8 cellular contexts compared by ENCODE assay signal in the genomic region with DNA sequence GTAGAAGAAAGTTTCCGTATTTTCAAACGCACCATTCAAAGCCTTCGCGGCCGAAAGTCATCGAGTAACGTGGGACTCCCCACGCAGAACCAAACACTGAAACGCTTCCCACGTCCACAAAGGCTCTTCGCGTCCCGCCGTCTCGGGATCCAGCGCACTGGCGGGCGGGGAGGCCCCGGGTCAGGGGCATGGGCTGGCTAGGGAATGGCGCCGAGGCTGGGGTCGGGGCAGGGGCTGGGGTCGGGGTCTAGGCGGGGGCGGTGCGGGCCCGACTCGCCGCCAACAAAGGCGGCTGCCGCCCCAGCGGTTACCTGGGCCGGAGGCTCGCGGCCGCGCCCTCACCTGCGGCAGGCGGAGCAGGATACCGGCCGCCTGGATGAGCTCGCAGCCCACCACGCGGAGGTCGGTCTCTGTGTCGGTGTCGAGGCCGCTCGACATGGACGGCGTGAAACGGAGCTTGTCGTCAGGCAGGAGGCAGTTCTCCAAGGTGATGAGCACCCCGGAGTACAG. TPM values are rescaled to one million over a fixed set of nuclear protein-coding genes. Genes with fewer than 3 reads are reported as not detected.
A peak's percentile ranks its signal among the peaks of the same experiment; 100 is the strongest.
DNase-seq lines count a peak whose midpoint lies in the region; ATAC-seq and TF ChIP-seq lines count a peak whose summit lies in the region.

No MANE protein-coding gene starts in this region.

- H3K4me1 ChIP-seq in PC-3 (ENCODE audit: insufficient read depth, low read length) (peaks cover 29% of the 10 kb centered on the region), ovary (ENCODE audit: insufficient read depth) (peaks cover 10% of the 10 kb centered on the region)

- H3K36me3 ChIP-seq in PC-3 (ENCODE audit: low read depth, low read length) (peaks cover 45% of the 10 kb centered on the region), ovary (no peaks in the 10 kb centered on the region)

- intact Hi-C loops in CD4-positive, alpha-beta T cell (cut with DNase I, micrococcal nuclease) = loop anchor here (1.0 to 5.0 kb wide), 4 partner anchors 9 to 126 kb away; a partner anchor contains a TSS
- intact Hi-C loops in PC-3 (cut with micrococcal nuclease) = loop anchor here (2.0 kb wide), 2 partner anchors 22 to 106 kb away; no protein-coding TSS in a partner anchor
- intact Hi-C loops in ovary (cut with DNase I) = loop anchor here in 1 of 4 donors (2.0 kb wide), 1 partner anchor 50 kb away; a partner anchor contains a TSS

- H3K9ac ChIP-seq in PC-3 (ENCODE audit: low read length) = peak overlapping the region; percentile 98

- no peak for TF ChIP-seq POLR2A in ovary (IDR thresholded peaks at IDR 0.05)

- H3K27me3 ChIP-seq in CD4-positive, alpha-beta T cell (ENCODE audit: control insufficient read depth, insufficient read depth, low read length) = no peaks in the 10 kb centered on the region
- H3K27me3 ChIP-seq in PC-3 (ENCODE audit: low read length) = no peaks in the 10 kb centered on the region
- no peaks in the 10 kb centered on the region for H3K27me3 ChIP-seq in ovary

- peak overlapping the region; percentile 92 for H3K4me3 Mint-ChIP-seq in CD4-positive, alpha-beta T cell

- WGBS in ovary, 3 donors = 0 to 2% (median 0%) methylated on average over 45 to 54 of the region's 54 CpGs

- no peaks in the 10 kb centered on the region for H3K9me3 Mint-ChIP-seq in CD4-positive, alpha-beta T cell

- H3K27me3 Mint-ChIP-seq in CD4-positive, alpha-beta T cell = no peaks in the 10 kb centered on the region

- peaks cover 78% of the 10 kb centered on the region for H3K79me2 ChIP-seq in PC-3 (ENCODE audit: low read length)

- peak overlapping the region; percentile 89 for H3K4me2 ChIP-seq in PC-3 (ENCODE audit: low read length)

- peak overlapping the region; percentile 94 for H3K4me3 ChIP-seq in PC-3 (ENCODE audit: low read length)
- peak overlapping the region; percentile 85 for H3K4me3 ChIP-seq in epithelial cell of proximal tubule (ENCODE audit: low read depth, low read length)
- H3K4me3 ChIP-seq in ovary = peak overlapping the region; percentile 64

- no TSS peak for BruUV-seq in PC-3 (replicated peaks; lab: Mats Ljungman, UMichigan)

- POLR2A ChIA-PET in CD4-positive, alpha-beta T cell (lab: Charles Lee) = interaction anchor here (0.6 to 4.2 kb wide), 18 partner anchors 9 to 511 kb away, joined by 3 to 80 read pairs (median 4); a partner anchor contains a TSS
- POLR2A ChIA-PET in PC-3 (lab: Charles Lee; ENCODE audit: unreplicated experiment) = interaction anchor here (0.6 to 0.7 kb wide), 3 partner anchors 23 to 140 kb away, joined by 3 to 4 read pairs (median 3); a partner anchor contains a TSS

- no peaks in the 10 kb centered on the region for H3K9me3 ChIP-seq in CD4-positive, alpha-beta T cell (ENCODE audit: control insufficient read depth, low read length)
- H3K9me3 ChIP-seq in PC-3 (ENCODE audit: low read length) = no peaks in the 10 kb centered on the region
- H3K9me3 ChIP-seq in ovary = no peaks in the 10 kb centered on the region

- H3K27ac ChIP-seq in CD4-positive, alpha-beta T cell (ENCODE audit: low read depth, low read length) = peak overlapping the region; percentile 79
- H3K27ac ChIP-seq in PC-3 (ENCODE audit: low read length) (peak overlapping the region; percentile 58), ovary (peak overlapping the region; percentile 44 to 61)

- ATAC-seq in CD4-positive, alpha-beta T cell (ENCODE audit: poor library complexity) = peak; percentile 2
- ATAC-seq in GM21737 (IDR thresholded peaks at IDR 0.05; ENCODE audit: unreplicated experiment) (peak; percentile 16), PC-3 (peak; percentile 0; the same call in 1 of the 2 replicates), HG02870 (IDR thresholded peaks at IDR 0.05; ENCODE audit: unreplicated experiment) (no peak)

- no peak for TF ChIP-seq CTCF in CD4-positive, alpha-beta T cell (IDR thresholded peaks at IDR 0.05)
- TF ChIP-seq CTCF in PC-3 (conservative IDR thresholded peaks at IDR 0.05; ENCODE audit: low read depth, low read length) (no peak), epithelial cell of proximal tubule (conservative IDR thresholded peaks at IDR 0.05; ENCODE audit: low read depth, low read length) (no peak), ovary (IDR thresholded peaks at IDR 0.05) (no peak)

- H3K9me2 ChIP-seq in PC-3 (replicated peaks; ENCODE audit: low read length) = no peaks in the 10 kb centered on the region

- H3F3A ChIP-seq in PC-3 (ENCODE audit: low read length, unreplicated experiment) = no peaks in the 10 kb centered on the region

- H2AFZ ChIP-seq in PC-3 (ENCODE audit: low read length) = peak overlapping the region; percentile 52

- H3K4me1 Mint-ChIP-seq in CD4-positive, alpha-beta T cell (ENCODE audit: low read depth) = peaks cover 51% of the 10 kb centered on the region

- DNase-seq in CD4-positive, alpha-beta T cell = no peak
- DNase-seq in PC-3 (no peak), epithelial cell of proximal tubule (ENCODE audit: low read depth) (no peak), ovary (no peak), NCI-H446 (lab: John Stamatoyannopoulos, UW) (no peak)
- DNase-seq in stimulated activated CD4-positive, alpha-beta T cell treated with anti-CD3 and anti-CD28 coated beads, Interleukin-2, amount 100 ng/mL, for 48 hours = no peak

- H3K36me3 Mint-ChIP-seq in CD4-positive, alpha-beta T cell (ENCODE audit: low read depth) = peaks cover 78% of the 10 kb centered on the region

- TF ChIP-seq EP300 in ovary (IDR thresholded peaks at IDR 0.05) = no peak

- H3K27ac Mint-ChIP-seq in CD4-positive, alpha-beta T cell = peak overlapping the region; percentile 86

- CTCF ChIA-PET in CD4-positive, alpha-beta T cell (lab: Charles Lee) = interaction anchor here (1.0 to 2.0 kb wide), 6 partner anchors 9 to 76 kb away, joined by 3 to 11 read pairs (median 6); a partner anchor contains a TSS
- CTCF ChIA-PET in PC-3 (lab: Charles Lee) = interaction anchor here (0.5 to 1.0 kb wide), 4 partner anchors 23 to 107 kb away, joined by 3 to 9 read pairs (median 4); no protein-coding TSS in a partner anchor

- H4K20me1 ChIP-seq in PC-3 (ENCODE audit: low read length) = 0 out of 2 replicates have a peak, but pooled peaks cover 6% of the 10 kb centered on the region

RNA-seq across cellular contexts. Expression of a gene that starts 0.4 kb away (rescaled TPM):
- 100 to 1,000 TPM; 274 to 281 TPM for total RNA-seq in CD4-positive, alpha-beta T cell
- 356 and 385 TPM in 2 replicates for total RNA-seq in PC-3 (2014; rRNA removed)
- total RNA-seq in epithelial cell of proximal tubule = 47.3 and 96.3 TPM in 2 replicates
- 100 to 1,000 TPM; 159 to 245 (median 196) TPM for total RNA-seq in ovary
- 100 to 1,000 TPM in 1 of 2 donors, 10 to 100 TPM in 1; 71.1 to 217 TPM for polyA plus RNA-seq in ovary

RNA-seq across cellular contexts. Expression of a gene that starts 8.4 kb away (rescaled TPM):
- 100 to 1,000 TPM in 1 of 2 experiments, 10 to 100 TPM in 1; 99.9 to 103 TPM for total RNA-seq in CD4-positive, alpha-beta T cell
- total RNA-seq in PC-3 (2014; rRNA removed) = 439 and 506 TPM in 2 replicates
- total RNA-seq in epithelial cell of proximal tubule = 150 and 246 TPM in 2 replicates
- 100 to 1,000 TPM in 1 of 7 donors, 10 to 100 TPM in 6; 79.9 to 130 (median 93.1) TPM for total RNA-seq in ovary
- polyA plus RNA-seq in ovary = 100 to 1,000 TPM; 113 to 120 TPM

RNA-seq across cellular contexts. Expression of a gene that starts 22.3 kb away (rescaled TPM):
- not detected for total RNA-seq in CD4-positive, alpha-beta T cell
- 0.18 and 1.1 TPM in 2 replicates for total RNA-seq in PC-3 (2014; rRNA removed)
- total RNA-seq in epithelial cell of proximal tubule = 2.7 and 4.0 TPM in 2 replicates
- 10 to 100 TPM in 5 of 7 donors, 1 to 10 TPM in 2; 4.5 to 48.8 (median 16.4) TPM for total RNA-seq in ovary
- polyA plus RNA-seq in ovary = 10 to 100 TPM in 1 of 2 donors, 1 to 10 TPM in 1; 5.0 to 13.3 TPM

RNA-seq across cellular contexts. Expression of a gene that starts 23.7 kb away (rescaled TPM):
- 10 to 100 TPM; 59.2 to 64.6 TPM for total RNA-seq in CD4-positive, alpha-beta T cell
- total RNA-seq in PC-3 (2014; rRNA removed) (823 and 1,067 TPM in 2 replicates), epithelial cell of proximal tubule (258 and 347 TPM in 2 replicates), ovary (10 to 100 TPM; 63.7 to 94.0 (median 73.2) TPM)
- 10 to 100 TPM in 1 of 2 donors, 1 to 10 TPM in 1; 6.0 to 81.3 TPM for polyA plus RNA-seq in ovary

RNA-seq across cellular contexts. Expression of a gene that starts 36.8 kb away (rescaled TPM):
- total RNA-seq in CD4-positive, alpha-beta T cell = not detected
- total RNA-seq in PC-3 (2014; rRNA removed) (59.1 and 74.5 TPM in 2 replicates), epithelial cell of proximal tubule (41.6 and 56.3 TPM in 2 replicates), ovary (10 to 100 TPM; 11.1 to 73.5 (median 44.9) TPM)
- polyA plus RNA-seq in ovary = 10 to 100 TPM in 1 of 2 donors, under 1 TPM in 1; 0.20 to 14.2 TPM
